12 cellular contexts compared by ENCODE assay signal in the genomic region with DNA sequence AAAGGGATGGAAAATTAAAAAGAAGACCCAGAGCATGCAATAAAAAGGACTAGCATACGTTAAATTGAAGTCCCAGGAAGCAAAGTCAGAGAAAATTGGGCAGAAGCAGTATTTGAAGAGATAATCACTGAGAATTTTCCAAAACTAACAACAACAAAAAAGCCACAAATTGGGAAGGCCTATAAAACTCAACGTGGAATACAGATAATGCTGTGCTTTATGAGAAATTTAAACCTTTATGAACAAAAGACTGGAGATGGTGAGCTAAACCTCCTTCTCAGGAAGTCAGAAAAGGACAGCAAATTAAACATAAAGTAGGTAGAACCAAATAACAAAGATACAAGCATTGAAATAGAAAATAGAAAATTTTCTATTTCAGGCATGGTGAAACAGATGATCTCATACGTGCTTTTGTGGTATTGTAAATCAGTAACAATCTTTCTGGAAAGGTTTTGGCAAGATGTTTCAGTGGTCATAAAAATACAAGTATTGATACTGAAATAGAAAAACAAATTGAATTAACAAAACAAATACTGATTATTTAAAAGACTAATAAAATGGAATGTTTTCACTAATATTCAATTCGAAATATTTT. TPM values are rescaled to one million over a fixed set of nuclear protein-coding genes. Genes with fewer than 3 reads are reported as not detected.
A peak's percentile ranks its signal among the peaks of the same experiment; 100 is the strongest.
DNase-seq lines count a peak whose midpoint lies in the region; ATAC-seq, FAIRE-seq and TF ChIP-seq lines count a peak whose summit lies in the region.
"Had no signal": no experiment of that assay in that cellular context is flagged by ENCODE, and none has a peak within 500 bp of the region (broad histone marks: within the 10 kb centered on the region; RNA-seq: fewer than 3 reads in every experiment).

No MANE protein-coding gene starts in this region.

- no TSS peak for BruUV-seq in GM12878 (replicated peaks; lab: Mats Ljungman, UMichigan)

- TF ChIP-seq CTCF in GM12878 (IDR thresholded peaks at IDR 0.05 in 2 of 3, conservative IDR thresholded peaks at IDR 0.05 in 1 of 3; ENCODE audit: control insufficient read depth in 2 of 3, extremely low read depth in 1 of 3, insufficient read depth in 1 of 3, low read depth in 3 of 3, low read length in 3 of 3) = no peak

- in situ Hi-C loops in GM12878 (cut with MboI) = no loop called here

- no peak for DNase-seq in GM12878 (ENCODE audit: low read depth, low spot score)
- no peak for DNase-seq in GM19240 (ENCODE audit: insufficient read length, low spot score)
- no peak for DNase-seq in NCI-H128 (lab: John Stamatoyannopoulos, UW; ENCODE audit: unreplicated experiment)
- no peak for DNase-seq in activated CD4-positive, alpha-beta T cell treated with anti-CD3 and anti-CD28 coated beads for 48 hours
- DNase-seq: activated CD4-positive, alpha-beta T cell treated with anti-CD3 and anti-CD28 coated beads for 1 hour; HCEC 1CT; Karpas-422; NCI-H510A had no signal

- H3K27ac ChIP-seq in GM12878 (ENCODE audit: control insufficient read depth, insufficient read depth) = peak overlapping the region; percentile 68; the same call in 1 of the 2 replicates

- POLR2A ChIA-PET in GM12878 (lab: Charles Lee) = no interaction called here

- peaks cover 7% of the 10 kb centered on the region for H3K4me1 ChIP-seq in GM12878 (ENCODE audit: control insufficient read depth, insufficient read depth, low read length)

- RAD21 ChIA-PET in GM12878 (lab: Charles Lee; ENCODE audit: unreplicated experiment) = interaction anchor here (0.9 kb wide), 1 partner anchor 27 kb away, joined by 3 read pairs; no protein-coding TSS in a partner anchor

- FAIRE-seq in G401.6 (lab: Jason Lieb, UNC) (peak; percentile 58), GM12878 (lab: Jason Lieb, UNC) (peak; percentile 81)

- TF ChIP-seq EP300 in GM12878 (IDR thresholded peaks at IDR 0.05; ENCODE audit: borderline replicate concordance in 1 of 2, control insufficient read depth in 1 of 2, low read depth in 2 of 2, low read length in 2 of 2) = peak; percentile 43 to 60; a peak in 2 of 4 replicates

- no peak for TF ChIP-seq RAD21 in GM12878 (IDR thresholded peaks at IDR 0.05; ENCODE audit: insufficient read depth, low read depth, low read length)

- H3K36me3 ChIP-seq in GM12878 (ENCODE audit: control insufficient read depth in 2 of 2, insufficient read depth in 2 of 2, low read length in 1 of 2) = peaks cover 0 to 41% of the 10 kb centered on the region in 2 experiments

- no peak overlapping the region for H2AFZ ChIP-seq in GM12878 (ENCODE audit: control insufficient read depth, low read depth, low read length)

- H3K4me3 ChIP-seq in GM12878 = no peak overlapping the region

- no peak overlapping the region for H3K9ac ChIP-seq in GM12878 (ENCODE audit: control insufficient read depth, insufficient read depth, low read length)

- H3K9me3 ChIP-seq in GM12878 (replicated peaks; ENCODE audit: control insufficient read depth, insufficient read depth, low read length) = no peaks in the 10 kb centered on the region; the same call in 2 of the 3 replicates

- 79% methylated on average over 4 of the region's 4 CpGs for WGBS in GM12878 (ENCODE audit: insufficient coverage, insufficient replicate concordance, low lambda C conversion rate, missing lambda C conversion rate)

- TF ChIP-seq POLR2A in GM12878 (IDR thresholded peaks at IDR 0.05; ENCODE audit: low read depth, low read length) = no peak

- peak overlapping the region; percentile 67; the same call in 1 of the 2 replicates for H3K4me2 ChIP-seq in GM12878 (ENCODE audit: control insufficient read depth, insufficient read depth)

- SMC1A ChIA-PET in GM12878 (lab: Charles Lee; ENCODE audit: uncharacterized antibody, unreplicated experiment) = interaction anchor here (0.6 to 1.4 kb wide), 5 partner anchors 9 to 176 kb away, joined by 3 to 4 read pairs (median 4); no protein-coding TSS in a partner anchor

- H4K20me1 ChIP-seq in GM12878 (ENCODE audit: control insufficient read depth, insufficient read depth) = no peaks in the 10 kb centered on the region

- no peaks in the 10 kb centered on the region for H3K27me3 ChIP-seq in GM12878 (replicated peaks in 1 of 2; ENCODE audit: control insufficient read depth in 2 of 2, insufficient read depth in 2 of 2, low read length in 1 of 2)

- intact Hi-C loops in GM12878 (cut with micrococcal nuclease; ENCODE audit: unreplicated experiment) = no loop called here

- CTCF ChIA-PET in GM12878 (lab: Yijun Ruan, JAX) = interaction anchor here (1.1 kb wide), 1 partner anchor 26 kb away, joined by 4 read pairs; no protein-coding TSS in a partner anchor

- ATAC-seq in GM19395 (IDR thresholded peaks at IDR 0.05; ENCODE audit: unreplicated experiment) (peak; percentile 72), HG02885 (IDR thresholded peaks at IDR 0.05; ENCODE audit: poor library complexity, unreplicated experiment) (peak; percentile 69), GM12878 (peak; percentile 84), HG02938 (IDR thresholded peaks at IDR 0.05; ENCODE audit: unreplicated experiment) (no peak)

- no peaks in the 10 kb centered on the region for H3K79me2 ChIP-seq in GM12878 (ENCODE audit: control insufficient read depth, insufficient read depth, low read length)

TF ChIP-seq in GM12878, 131 proteins besides CTCF, POLR2A, EP300 and RAD21 (continues in another document):
- TF ChIP-seq RELB (IDR thresholded peaks at IDR 0.05; ENCODE audit: low read depth) (peak; percentile 62; the same call in 1 of the 2 replicates), IKZF2 (IDR thresholded peaks at IDR 0.05) (peak; percentile 32 to 55; a peak in 2 of 4 replicates), NFIC (IDR thresholded peaks at IDR 0.05; ENCODE audit: low read depth, low read length) (peak; percentile 84; the same call in 1 of the 2 replicates), CREB1 (IDR thresholded peaks at IDR 0.05; ENCODE audit: low read depth) (no peak), ZNF274 (IDR thresholded peaks at IDR 0.05; ENCODE audit: insufficient read depth, insufficient read length) (no peak), ESRRA (IDR thresholded peaks at IDR 0.05; ENCODE audit: low read length) (no peak)

RNA-seq across cellular contexts. Expression of gene LYSMD4, which starts 55.6 kb away (rescaled TPM):
- 6.6 and 8.7 TPM in 2 replicates for total RNA-seq in GM12878 (2013; cell fraction: nucleolus; rRNA removed)
- 5.3 and 5.7 TPM in 2 replicates for total RNA-seq in GM12878 (2014; rRNA removed)
- total RNA-seq in GM12878 (2014; rRNA removed; fragmentation: Illumina TruSeq; extraction: Trizol) = 3.3 and 3.6 TPM in 2 replicates
- total RNA-seq in GM12878 (2021) = 4.1 and 5.2 TPM in 2 replicates
- 3.3 TPM for polyA plus RNA-seq in GM12878 (2011; ENCODE audit: low read depth)
- polyA plus RNA-seq in GM12878 (2011; rRNA removed) = 2.0 and 2.4 TPM in 2 replicates
- 3.1 and 3.4 TPM in 2 replicates for polyA plus RNA-seq in GM12878 (2011; cell fraction: cytosol; rRNA removed)
- 10.5 and 12.5 TPM in 2 replicates for polyA plus RNA-seq in GM12878 (2011; cell fraction: nucleus; rRNA removed)
- 4.5 and 5.5 TPM in 2 replicates for polyA plus RNA-seq in GM12878 (2012)
- 2.9 and 3.1 TPM in 2 replicates for polyA plus RNA-seq in GM12878 (2014; fragmentation: Illumina TruSeq; extraction: Trizol)
- polyA plus RNA-seq in GM12878 (2014; fragmentation: Nextera tagmentation; extraction: Ambion mirVana) = 1 to 10 TPM; 1.8 to 5.2 TPM
- 4.2 and 5.4 TPM in 2 replicates for polyA plus RNA-seq in GM12878 (2014; rRNA removed)
- polyA plus RNA-seq in GM12878 (2016; fragmentation: Nextera tagmentation; extraction: Ambion mirVana) = 1 to 10 TPM; 3.6 to 5.8 TPM
- polyA minus RNA-seq in GM12878 (2011; rRNA and poly(A)+ RNA removed) = 1.8 and 3.6 TPM in 2 replicates
- polyA minus RNA-seq in GM12878 (2011; cell fraction: cytosol; rRNA and poly(A)+ RNA removed) = 0.80 and 0.83 TPM in 2 replicates
- polyA minus RNA-seq in GM12878 (2011; cell fraction: nucleus; rRNA and poly(A)+ RNA removed) = 4.7 and 5.9 TPM in 2 replicates
